Comparison of ENCODE assay signal across 1 cellular context in genomic region chr12:78571953-78572352, GRCh38.
TF ChIP-seq lines count a peak whose summit lies in the region.

No MANE protein-coding gene starts in this region.

TF ChIP-seq in H1, 55 proteins besides CTCF, POLR2A, EP300 and RAD21:
- TF ChIP-seq GTF2F1 (IDR thresholded peaks at IDR 0.05; ENCODE audit: borderline replicate concordance, low read depth, low read length) = no peak
- TF ChIP-seq BCL11A (IDR thresholded peaks at IDR 0.05; ENCODE audit: low read depth in 2 of 2, low read length in 2 of 2) = no peak
- TF ChIP-seq EZH2 (IDR thresholded peaks at IDR 0.05; ENCODE audit: low read depth, low read length, severe bottlenecking) = no peak
- TF ChIP-seq RBBP5 (IDR thresholded peaks at IDR 0.05; ENCODE audit: borderline replicate concordance, low read depth, low read length) = no peak
- no peak for TF ChIP-seq SP2 (IDR thresholded peaks at IDR 0.05; ENCODE audit: low read length)
- TF ChIP-seq MAFK (IDR thresholded peaks at IDR 0.05; ENCODE audit: low read depth, low read length) = no peak
- no peak for TF ChIP-seq TCF12 (IDR thresholded peaks at IDR 0.05; ENCODE audit: low read depth, low read length)
- TF ChIP-seq ATF3 (IDR thresholded peaks at IDR 0.05; ENCODE audit: insufficient read depth, low read depth, low read length) = no peak
- no peak for TF ChIP-seq KDM5A (IDR thresholded peaks at IDR 0.05; ENCODE audit: low read length)
- TF ChIP-seq TEAD4 (IDR thresholded peaks at IDR 0.05; ENCODE audit: low read depth, low read length) = no peak
- no peak for TF ChIP-seq CEBPB (IDR thresholded peaks at IDR 0.05; ENCODE audit: low read depth, low read length)
- TF ChIP-seq YY1 (IDR thresholded peaks at IDR 0.05; ENCODE audit: low read depth, low read length) = no peak
- no peak for TF ChIP-seq PHF8 (conservative IDR thresholded peaks at IDR 0.05; ENCODE audit: low read depth, low read length)
- no peak for TF ChIP-seq HDAC2 (IDR thresholded peaks at IDR 0.05; ENCODE audit: borderline replicate concordance in 1 of 2, low read depth in 2 of 2, low read length in 2 of 2)
- TF ChIP-seq SAP30 (IDR thresholded peaks at IDR 0.05; ENCODE audit: insufficient read depth, insufficient replicate concordance, low read length) = no peak
- no peak for TF ChIP-seq SIRT6 (IDR thresholded peaks at IDR 0.05; ENCODE audit: low read length)
- TF ChIP-seq, protein P1, sequence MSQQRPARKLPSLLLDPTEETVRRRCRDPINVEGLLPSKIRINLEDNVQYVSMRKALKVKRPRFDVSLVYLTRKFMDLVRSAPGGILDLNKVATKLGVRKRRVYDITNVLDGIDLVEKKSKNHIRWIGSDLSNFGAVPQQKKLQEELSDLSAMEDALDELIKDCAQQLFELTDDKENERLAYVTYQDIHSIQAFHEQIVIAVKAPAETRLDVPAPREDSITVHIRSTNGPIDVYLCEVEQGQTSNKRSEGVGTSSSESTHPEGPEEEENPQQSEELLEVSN (IDR thresholded peaks at IDR 0.05) = no peak
